Comparison of ENCODE assay signal across 8 cellular contexts in genomic region chr18:59249186-59249774, GRCh38. TPM values are rescaled to one million over a fixed set of nuclear protein-coding genes. Genes with fewer than 3 reads are reported as not detected.
DNase-seq lines count a peak whose midpoint lies in the region; ATAC-seq and TF ChIP-seq lines count a peak whose summit lies in the region.

No MANE protein-coding gene starts in this region.

- H3K4me1 Mint-ChIP-seq in activated T-helper 1 cell treated with anti-CD3 and anti-CD28 coated beads, Interleukin-12 subunit alpha, Interleukin-12 subunit beta, Interleukin-2, Interleukin-4 antibody, amounts not matched to agents 30 ng/mL and 10 ng/mL and 1 ng/mL, durations not matched to agents 14 hours and 24 hours and 36 hours (ENCODE audit: low read depth) = no peaks in the 10 kb centered on the region

- H3K9me3 Mint-ChIP-seq in activated T-helper 1 cell treated with anti-CD3 and anti-CD28 coated beads, Interleukin-12 subunit alpha, Interleukin-12 subunit beta, Interleukin-2, Interleukin-4 antibody, amounts not matched to agents 30 ng/mL and 10 ng/mL and 1 ng/mL, durations not matched to agents 14 hours and 24 hours and 36 hours = no peaks in the 10 kb centered on the region

- no peaks in the 10 kb centered on the region for H3K36me3 Mint-ChIP-seq in activated T-helper 1 cell treated with anti-CD3 and anti-CD28 coated beads, Interleukin-12 subunit alpha, Interleukin-12 subunit beta, Interleukin-2, Interleukin-4 antibody, amounts not matched to agents 30 ng/mL and 10 ng/mL and 1 ng/mL, durations not matched to agents 14 hours and 24 hours and 36 hours (ENCODE audit: low read depth)

- no peak overlapping the region for H3K27ac Mint-ChIP-seq in activated T-helper 1 cell treated with anti-CD3 and anti-CD28 coated beads, Interleukin-12 subunit alpha, Interleukin-12 subunit beta, Interleukin-2, Interleukin-4 antibody, amounts not matched to agents 30 ng/mL and 10 ng/mL and 1 ng/mL, durations not matched to agents 14 hours and 24 hours and 36 hours

- intact Hi-C loops in activated T-helper 1 cell treated with anti-CD3 and anti-CD28 coated beads, Interleukin-12 subunit alpha, Interleukin-12 subunit beta, Interleukin-2, Interleukin-4 antibody, amounts not matched to agents 30 ng/mL and 10 ng/mL and 1 ng/mL, durations not matched to agents 14 hours and 24 hours and 36 hours (cut with micrococcal nuclease) = loop anchor here (1.0 to 2.0 kb wide), 2 partner anchors 59 to 154 kb away; no protein-coding TSS in a partner anchor

- TF ChIP-seq CTCF in AG09309 (IDR thresholded peaks at IDR 0.05; ENCODE audit: control insufficient read depth, insufficient read depth, low read depth, low read length, missing control alignments) (peak; percentile 78), GM12875 (IDR thresholded peaks at IDR 0.05; ENCODE audit: borderline replicate concordance, insufficient read depth, low read depth, low read length) (peak; percentile 61; the same call in 1 of the 2 replicates)

- H3K4me3 ChIP-seq in AG09309 (ENCODE audit: control insufficient read depth, low read depth, low read length) (no peak overlapping the region), GM12875 (ENCODE audit: low read depth, low read length) (no peak overlapping the region)

- no peak overlapping the region for H3K4me3 Mint-ChIP-seq in activated T-helper 1 cell treated with anti-CD3 and anti-CD28 coated beads, Interleukin-12 subunit alpha, Interleukin-12 subunit beta, Interleukin-2, Interleukin-4 antibody, amounts not matched to agents 30 ng/mL and 10 ng/mL and 1 ng/mL, durations not matched to agents 14 hours and 24 hours and 36 hours

- H3K27me3 Mint-ChIP-seq in activated T-helper 1 cell treated with anti-CD3 and anti-CD28 coated beads, Interleukin-12 subunit alpha, Interleukin-12 subunit beta, Interleukin-2, Interleukin-4 antibody, amounts not matched to agents 30 ng/mL and 10 ng/mL and 1 ng/mL, durations not matched to agents 14 hours and 24 hours and 36 hours (ENCODE audit: insufficient read depth) = peaks cover 50% of the 10 kb centered on the region

- ATAC-seq in GM21529 (IDR thresholded peaks at IDR 0.05; ENCODE audit: unreplicated experiment) = no peak

- DNase-seq in AG09309 (ENCODE audit: low read depth) = peak; percentile 77
- peak; percentile 81 for DNase-seq in NCI-H1092 (lab: John Stamatoyannopoulos, UW)
- peak; percentile 26 for DNase-seq in SKM-1 (lab: John Stamatoyannopoulos, UW; ENCODE audit: unreplicated experiment)
- DNase-seq in fibroblast of gingiva (ENCODE audit: low read depth) = peak; percentile 85
- peak; percentile 53 for DNase-seq in non-pigmented ciliary epithelial cell (ENCODE audit: low read depth)
- no peak for DNase-seq in activated T-helper 1 cell treated with anti-CD3 and anti-CD28 coated beads, Interleukin-12 subunit alpha, Interleukin-12 subunit beta, Interleukin-2, Interleukin-4 antibody, amounts not matched to agents 30 ng/mL and 10 ng/mL and 1 ng/mL, durations not matched to agents 14 hours and 24 hours and 36 hours (ENCODE audit: low spot score)

RNA-seq across cellular contexts. Expression of gene RAX, which starts 24.0 kb away (rescaled TPM):
- total RNA-seq in activated T-helper 1 cell treated with anti-CD3 and anti-CD28 coated beads, Interleukin-12 subunit alpha, Interleukin-12 subunit beta, Interleukin-2, Interleukin-4 antibody, amounts not matched to agents 30 ng/mL and 10 ng/mL and 1 ng/mL, durations not matched to agents 14 hours and 24 hours and 36 hours = not detected in 2 replicates

RNA-seq across cellular contexts. Expression of gene GRP, which starts 29.3 kb away (rescaled TPM):
- not detected in 2 replicates for total RNA-seq in activated T-helper 1 cell treated with anti-CD3 and anti-CD28 coated beads, Interleukin-12 subunit alpha, Interleukin-12 subunit beta, Interleukin-2, Interleukin-4 antibody, amounts not matched to agents 30 ng/mL and 10 ng/mL and 1 ng/mL, durations not matched to agents 14 hours and 24 hours and 36 hours
